In the genomic region with DNA sequence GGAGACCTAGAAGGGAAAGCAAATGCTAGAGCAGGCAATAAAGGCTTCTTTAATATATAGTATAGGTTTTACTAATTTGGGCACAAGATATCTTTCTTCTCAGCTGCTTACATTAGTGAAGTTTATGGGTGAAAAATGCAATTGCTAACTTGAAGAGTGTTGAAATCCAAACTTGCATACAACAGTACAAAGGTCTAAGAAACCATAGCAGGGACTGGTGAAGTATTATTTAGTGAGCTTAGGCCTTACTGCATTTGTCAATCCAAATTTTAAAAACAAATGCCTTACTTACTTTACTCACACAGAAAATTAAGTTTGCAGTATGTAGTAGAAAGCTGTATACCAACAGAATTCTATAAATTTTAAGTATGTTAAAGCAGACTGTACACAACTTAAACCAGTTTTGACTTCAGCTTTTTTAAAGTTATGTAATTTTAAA, we compare ENCODE assay signal across 8 cellular contexts. TPM values are rescaled to one million over a fixed set of nuclear protein-coding genes. Genes with fewer than 3 reads are reported as not detected.
DNase-seq lines count a peak whose midpoint lies in the region; ATAC-seq and TF ChIP-seq lines count a peak whose summit lies in the region.

No MANE protein-coding gene starts in this region.

- H3K27me3 Mint-ChIP-seq in naive B cell = no peaks in the 10 kb centered on the region

- no peaks in the 10 kb centered on the region for H3K27me3 ChIP-seq in AG04450 (ENCODE audit: control insufficient read depth, insufficient read depth, low read length)
- no peaks in the 10 kb centered on the region for H3K27me3 ChIP-seq in WERI-Rb-1 (ENCODE audit: insufficient read depth, low read depth, severe bottlenecking)

- H3K9me3 ChIP-seq in AG04450 (ENCODE audit: control insufficient read depth, insufficient read depth, low read length) (no peaks in the 10 kb centered on the region), WERI-Rb-1 (ENCODE audit: severe bottlenecking) (no peaks in the 10 kb centered on the region)

- H3K27ac ChIP-seq in AG04450 (ENCODE audit: low read depth, low read length) (no peak overlapping the region), WERI-Rb-1 (no peak overlapping the region)

- H3K27ac Mint-ChIP-seq in naive B cell = peak overlapping the region in 4 of 6 donors; percentile 71 to 92 (median 78)

- ATAC-seq in naive B cell (ENCODE audit: low read depth in 2 of 2) (no peak), HG03469 (IDR thresholded peaks at IDR 0.05; ENCODE audit: unreplicated experiment) (no peak), HG03354 (IDR thresholded peaks at IDR 0.05; ENCODE audit: poor library complexity, severe bottlenecking, unreplicated experiment) (no peak)

- peaks cover 27% of the 10 kb centered on the region for H3K36me3 ChIP-seq in WERI-Rb-1

- peak overlapping the region in 5 of 8 donors; percentile 8 to 95 (median 63) for H3K4me3 Mint-ChIP-seq in naive B cell

- H3K4me3 ChIP-seq in AG04450 (ENCODE audit: low read depth, low read length) (peak overlapping the region; percentile 93), choroid plexus epithelial cell (ENCODE audit: low read depth, low read length) (peak overlapping the region; percentile 97), WERI-Rb-1 (ENCODE audit: low read depth, low read length) (no peak overlapping the region)

- H3K9me3 Mint-ChIP-seq in naive B cell = no peaks in the 10 kb centered on the region

- TF ChIP-seq CTCF in AG04450 (IDR thresholded peaks at IDR 0.05; ENCODE audit: low read depth, low read length) (no peak), choroid plexus epithelial cell (conservative IDR thresholded peaks at IDR 0.05; ENCODE audit: low read depth, low read length) (no peak), WERI-Rb-1 (IDR thresholded peaks at IDR 0.05; ENCODE audit: low read depth, low read length) (no peak)

- CTCF ChIA-PET in AG04450 (lab: Charles Lee) = no interaction called here

- no peak for DNase-seq in AG04450 (ENCODE audit: low read depth, low spot score)
- DNase-seq in HuH-7.5 (ENCODE audit: low spot score) = peak; percentile 46
- DNase-seq in choroid plexus epithelial cell (ENCODE audit: low read depth) = no peak
- DNase-seq in naive B cell = no peak
- no peak for DNase-seq in WERI-Rb-1
- DNase-seq in globus pallidus (ENCODE audit: low spot score) = no peak

- H3K36me3 Mint-ChIP-seq in naive B cell = peaks cover 0 to 5% of the 10 kb centered on the region in 2 donors

- POLR2A ChIA-PET in AG04450 (lab: Yijun Ruan, JAX) = no interaction called here

- H3K4me1 Mint-ChIP-seq in naive B cell = peaks cover 31 to 55% (median 52%) of the 10 kb centered on the region in 3 donors

RNA-seq across cellular contexts. Expression of gene AP4S1, which starts 1.4 kb away (rescaled TPM):
- polyA plus RNA-seq in AG04450 (2011; rRNA removed) (5.5 and 8.0 TPM in 2 replicates), naive B cell (ENCODE audit: low read depth in 6 of 6) (10 to 100 TPM in 2 of 6 donors, 1 to 10 TPM in 4; 6.2 to 13.5 (median 8.7) TPM)
- 4.1 and 4.8 TPM in 2 replicates for polyA minus RNA-seq in AG04450 (2011; rRNA and poly(A)+ RNA removed)

RNA-seq across cellular contexts. Expression of gene STRN3, which starts 2.1 kb away (rescaled TPM):
- polyA plus RNA-seq in AG04450 (2011; rRNA removed) (30.6 and 41.1 TPM in 2 replicates), naive B cell (ENCODE audit: low read depth in 6 of 6) (1 to 10 TPM; 1.6 to 6.1 (median 4.5) TPM)
- 40.1 and 65.9 TPM in 2 replicates for polyA minus RNA-seq in AG04450 (2011; rRNA and poly(A)+ RNA removed)
